In the genomic region with DNA sequence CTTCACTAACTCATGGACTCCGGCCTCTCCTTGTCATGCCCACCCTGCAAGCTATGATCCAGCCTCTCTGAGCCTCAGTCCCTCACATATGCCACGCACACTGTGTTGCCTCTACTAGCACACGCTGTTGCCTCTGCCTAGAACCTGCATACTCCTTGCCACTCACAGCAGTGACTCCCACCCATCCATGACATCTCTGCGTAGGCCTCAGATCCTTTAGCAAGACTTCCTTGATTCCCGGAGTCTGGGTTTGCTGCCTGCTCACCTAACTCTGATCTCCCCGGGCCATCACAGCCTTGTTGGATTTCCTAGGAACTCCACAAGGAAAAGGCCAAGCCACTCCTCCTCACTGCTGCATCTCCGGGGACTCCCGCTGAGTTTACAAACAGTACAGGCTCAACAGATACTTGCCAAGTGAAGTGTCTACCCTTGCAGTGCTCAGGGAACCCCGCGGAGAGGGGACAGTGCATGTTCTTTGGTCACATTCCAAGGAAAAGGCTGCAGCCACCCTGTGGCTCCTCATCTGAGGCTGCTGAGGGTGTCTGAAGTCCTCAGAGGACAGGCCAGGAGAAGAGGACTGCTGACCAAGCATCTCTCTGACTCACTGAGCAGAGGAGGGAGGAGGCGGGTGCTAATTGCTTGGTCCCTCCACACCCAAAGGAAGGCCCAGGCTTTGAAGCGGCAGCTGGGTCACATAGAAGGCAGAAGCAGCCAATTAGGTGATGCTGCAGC, we compare ENCODE assay signal across 1 cellular context.
A peak's percentile ranks its signal among the peaks of the same experiment; 100 is the strongest.
TF ChIP-seq lines count a peak whose summit lies in the region.

No MANE protein-coding gene starts in this region.

TF ChIP-seq in IMR-90, 13 proteins besides CTCF, POLR2A, EP300 and RAD21:
- no peak for TF ChIP-seq RCOR1 (IDR thresholded peaks at IDR 0.05; ENCODE audit: insufficient replicate concordance, low read length)
- TF ChIP-seq MAFK (IDR thresholded peaks at IDR 0.05; ENCODE audit: low read depth, low read length): peak; percentile 76
